10 cellular contexts compared by ENCODE assay signal in genomic region chr2:238235331-238235732, GRCh38. TPM values are rescaled to one million over a fixed set of nuclear protein-coding genes. Genes with fewer than 3 reads are reported as not detected.
DNase-seq lines count a peak whose midpoint lies in the region; ATAC-seq and TF ChIP-seq lines count a peak whose summit lies in the region.
"Had no signal": no experiment of that assay in that cellular context is flagged by ENCODE, and none has a peak within 500 bp of the region (broad histone marks: within the 10 kb centered on the region; RNA-seq: fewer than 3 reads in every experiment).

No MANE protein-coding gene starts in this region.

- peaks cover 38% of the 10 kb centered on the region for H3K27me3 Mint-ChIP-seq in activated CD8-positive, alpha-beta T cell treated with anti-CD3 and anti-CD28 coated beads for 36 hours
- peaks cover 52% of the 10 kb centered on the region for H3K27me3 Mint-ChIP-seq in activated CD8-positive, alpha-beta T cell treated with anti-CD3 and anti-CD28 coated beads, Interleukin-2, amount 10 ng/mL, durations not matched to agents 7 days and 5 days (ENCODE audit: low read depth)
- H3K27me3 Mint-ChIP-seq in osteocyte (ENCODE audit: unreplicated experiment), result no peaks in the 10 kb centered on the region

- no peak for DNase-seq in activated CD8-positive, alpha-beta T cell treated with anti-CD3 and anti-CD28 coated beads for 36 hours
- DNase-seq in activated CD8-positive, alpha-beta T cell treated with anti-CD3 and anti-CD28 coated beads, Interleukin-2, amount 10 ng/mL, durations not matched to agents 7 days and 5 days, result no peak
- DNase-seq in NCI-H226, result peak; percentile 29
- peak; percentile 48 for DNase-seq in choroid plexus epithelial cell (ENCODE audit: low read depth)
- DNase-seq in osteocyte (ENCODE audit: extremely low spot score, unreplicated experiment), result no peak
- DNase-seq in left lobe of liver (ENCODE audit: low spot score), result no peak
- DNase-seq in activated CD4-positive, alpha-beta T cell treated with anti-CD3 and anti-CD28 coated beads, Interleukin-2, amount 50 U/mL, for 1 hour, result no peak
- DNase-seq: KG1, kidney glomerular epithelial cell had no signal

- no peak for TF ChIP-seq CTCF in activated CD8-positive, alpha-beta T cell treated with anti-CD3 and anti-CD28 coated beads for 36 hours (IDR thresholded peaks at IDR 0.05)
- TF ChIP-seq CTCF in choroid plexus epithelial cell (conservative IDR thresholded peaks at IDR 0.05; ENCODE audit: low read depth, low read length) (no peak), osteocyte (IDR thresholded peaks at IDR 0.05) (no peak)

- CTCF ChIA-PET in activated CD8-positive, alpha-beta T cell treated with anti-CD3 and anti-CD28 coated beads for 36 hours (lab: Charles Lee), result no interaction called here
- CTCF ChIA-PET in activated CD8-positive, alpha-beta T cell treated with anti-CD3 and anti-CD28 coated beads, Interleukin-2, amount 10 ng/mL, durations not matched to agents 7 days and 5 days (lab: Charles Lee), result interaction anchor here (1.4 kb wide), 1 partner anchor 28 kb away, joined by 6 read pairs; no protein-coding TSS in a partner anchor

- POLR2A ChIA-PET in activated CD8-positive, alpha-beta T cell treated with anti-CD3 and anti-CD28 coated beads for 36 hours (lab: Charles Lee), result interaction anchor here (1.0 kb wide), 2 partner anchors 12 to 68 kb away, joined by 3 read pairs; no protein-coding TSS in a partner anchor
- POLR2A ChIA-PET in activated CD8-positive, alpha-beta T cell treated with anti-CD3 and anti-CD28 coated beads, Interleukin-2, amount 10 ng/mL, durations not matched to agents 7 days and 5 days (lab: Charles Lee), result interaction anchor here (0.5 kb wide), 1 partner anchor 272 kb away, joined by 4 read pairs; no protein-coding TSS in a partner anchor

- H3K4me3 Mint-ChIP-seq in activated CD8-positive, alpha-beta T cell treated with anti-CD3 and anti-CD28 coated beads for 36 hours, result peak overlapping the region; percentile 26
- H3K4me3 Mint-ChIP-seq in activated CD8-positive, alpha-beta T cell treated with anti-CD3 and anti-CD28 coated beads, Interleukin-2, amount 10 ng/mL, durations not matched to agents 7 days and 5 days, result no peak overlapping the region
- peak overlapping the region; percentile 44 for H3K4me3 Mint-ChIP-seq in osteocyte (ENCODE audit: unreplicated experiment)

- no peak overlapping the region for H3K27ac Mint-ChIP-seq in activated CD8-positive, alpha-beta T cell treated with anti-CD3 and anti-CD28 coated beads for 36 hours
- no peak overlapping the region for H3K27ac Mint-ChIP-seq in activated CD8-positive, alpha-beta T cell treated with anti-CD3 and anti-CD28 coated beads, Interleukin-2, amount 10 ng/mL, durations not matched to agents 7 days and 5 days
- no peak overlapping the region for H3K27ac Mint-ChIP-seq in osteocyte (ENCODE audit: unreplicated experiment)

- ATAC-seq in activated CD8-positive, alpha-beta T cell treated with anti-CD3 and anti-CD28 coated beads for 36 hours, result no peak
- no peak for ATAC-seq in activated CD8-positive, alpha-beta T cell treated with anti-CD3 and anti-CD28 coated beads, Interleukin-2, amount 10 ng/mL, durations not matched to agents 7 days and 5 days
- ATAC-seq in left lobe of liver, result no peak
- no peak for ATAC-seq in GM21786 (IDR thresholded peaks at IDR 0.05; ENCODE audit: unreplicated experiment)

- no peak overlapping the region for H3K4me3 ChIP-seq in choroid plexus epithelial cell (ENCODE audit: low read depth, low read length)

- H3K4me1 Mint-ChIP-seq in activated CD8-positive, alpha-beta T cell treated with anti-CD3 and anti-CD28 coated beads for 36 hours (ENCODE audit: low read depth), result peaks cover 10% of the 10 kb centered on the region
- peaks cover 18% of the 10 kb centered on the region for H3K4me1 Mint-ChIP-seq in activated CD8-positive, alpha-beta T cell treated with anti-CD3 and anti-CD28 coated beads, Interleukin-2, amount 10 ng/mL, durations not matched to agents 7 days and 5 days (ENCODE audit: low read depth)
- peaks cover 19% of the 10 kb centered on the region for H3K4me1 Mint-ChIP-seq in osteocyte (ENCODE audit: unreplicated experiment)

- no peaks in the 10 kb centered on the region for H3K36me3 Mint-ChIP-seq in activated CD8-positive, alpha-beta T cell treated with anti-CD3 and anti-CD28 coated beads for 36 hours (ENCODE audit: low read depth)
- peaks cover 1% of the 10 kb centered on the region for H3K36me3 Mint-ChIP-seq in activated CD8-positive, alpha-beta T cell treated with anti-CD3 and anti-CD28 coated beads, Interleukin-2, amount 10 ng/mL, durations not matched to agents 7 days and 5 days (ENCODE audit: low read depth)
- no peaks in the 10 kb centered on the region for H3K36me3 Mint-ChIP-seq in osteocyte (ENCODE audit: unreplicated experiment)

- no peaks in the 10 kb centered on the region for H3K9me3 Mint-ChIP-seq in activated CD8-positive, alpha-beta T cell treated with anti-CD3 and anti-CD28 coated beads for 36 hours
- H3K9me3 Mint-ChIP-seq in activated CD8-positive, alpha-beta T cell treated with anti-CD3 and anti-CD28 coated beads, Interleukin-2, amount 10 ng/mL, durations not matched to agents 7 days and 5 days (ENCODE audit: insufficient read depth), result peaks cover 10% of the 10 kb centered on the region
- H3K9me3 Mint-ChIP-seq in osteocyte (ENCODE audit: unreplicated experiment), result no peaks in the 10 kb centered on the region

- intact Hi-C loops in activated CD8-positive, alpha-beta T cell treated with anti-CD3 and anti-CD28 coated beads for 36 hours (cut with micrococcal nuclease), result no loop called here

RNA-seq across cellular contexts. Expression of gene HES6, which starts 4.5 kb away (rescaled TPM):
- total RNA-seq in activated CD8-positive, alpha-beta T cell treated with anti-CD3 and anti-CD28 coated beads for 36 hours, result 1 to 10 TPM; 5.2 to 5.6 TPM
- 1 to 10 TPM; 4.7 to 4.8 TPM for total RNA-seq in activated CD8-positive, alpha-beta T cell treated with anti-CD3 and anti-CD28 coated beads, Interleukin-2, amount 10 ng/mL, durations not matched to agents 7 days and 5 days
- 6.2 and 6.5 TPM in 2 replicates for total RNA-seq in osteocyte
- total RNA-seq in left lobe of liver, result 5.3 TPM

RNA-seq across cellular contexts. Expression of gene ILKAP, which starts 31.8 kb away (rescaled TPM):
- 10 to 100 TPM; 42.1 to 43.3 TPM for total RNA-seq in activated CD8-positive, alpha-beta T cell treated with anti-CD3 and anti-CD28 coated beads for 36 hours
- total RNA-seq in activated CD8-positive, alpha-beta T cell treated with anti-CD3 and anti-CD28 coated beads, Interleukin-2, amount 10 ng/mL, durations not matched to agents 7 days and 5 days, result 10 to 100 TPM; 58.3 to 62.7 TPM
- total RNA-seq in osteocyte (34.1 and 37.2 TPM in 2 replicates), left lobe of liver (20.1 TPM)

RNA-seq across cellular contexts. Expression of gene PER2, which starts 53.1 kb away (rescaled TPM):
- total RNA-seq in activated CD8-positive, alpha-beta T cell treated with anti-CD3 and anti-CD28 coated beads for 36 hours, result 10 to 100 TPM; 17.4 to 17.6 TPM
- total RNA-seq in activated CD8-positive, alpha-beta T cell treated with anti-CD3 and anti-CD28 coated beads, Interleukin-2, amount 10 ng/mL, durations not matched to agents 7 days and 5 days, result 10 to 100 TPM; 14.6 to 17.6 TPM
- total RNA-seq in osteocyte, result 3.7 and 5.7 TPM in 2 replicates
- total RNA-seq in left lobe of liver, result 8.0 TPM

Comparison
In these comparisons a context has a peak if more than half of its experiments do, and no peak if none do; other contexts are left out.
1. DNase-seq: peak in NCI-H226 (single experiment) and choroid plexus epithelial cell (single experiment); none in activated CD8-positive, alpha-beta T cell treated with anti-CD3 and anti-CD28 coated beads for 36 hours (single experiment), activated CD8-positive, alpha-beta T cell treated with anti-CD3 and anti-CD28 coated beads, Interleukin-2, amount 10 ng/mL, durations not matched to agents 7 days and 5 days (single experiment), osteocyte (single experiment), left lobe of liver (single experiment) and activated CD4-positive, alpha-beta T cell treated with anti-CD3 and anti-CD28 coated beads, Interleukin-2, amount 50 U/mL, for 1 hour (single experiment).